5 cellular contexts compared by ENCODE assay signal in the genomic region with DNA sequence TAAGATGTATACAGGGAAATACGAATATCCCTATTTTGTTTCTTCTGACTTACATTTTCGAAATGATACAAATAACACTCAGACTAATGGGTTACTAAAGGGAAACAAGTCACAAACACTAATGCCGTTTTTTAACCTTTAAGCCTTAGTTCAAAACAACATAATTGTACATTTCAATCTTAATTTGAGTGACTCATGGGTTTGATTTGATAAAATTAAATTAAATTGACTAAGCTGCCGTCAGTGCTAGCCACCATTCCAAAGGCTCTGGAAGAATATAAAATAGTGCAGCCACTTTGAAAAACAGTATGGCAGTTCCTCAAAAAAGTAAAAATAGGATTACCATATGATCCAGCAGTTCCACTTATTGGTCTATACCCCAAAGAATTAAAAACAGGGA.
"Had no signal": no experiment of that assay in that cellular context is flagged by ENCODE, and none has a peak within 500 bp of the region (broad histone marks: within the 10 kb centered on the region; RNA-seq: fewer than 3 reads in every experiment).

No MANE protein-coding gene starts in this region.

- H3K4me3 ChIP-seq: K562 had no signal

- DNase-seq: IMR-90, KBM-7 had no signal

- H3K27ac ChIP-seq: HL-60 had no signal

- ATAC-seq: HepG2, K562 had no signal
